Comparison of ENCODE assay signal across 20 cellular contexts in genomic region chr2:50879457-50879856, GRCh38.
DNase-seq lines count a peak whose midpoint lies in the region; ATAC-seq and TF ChIP-seq lines count a peak whose summit lies in the region.
"Had no signal": no experiment of that assay in that cellular context is flagged by ENCODE, and none has a peak within 500 bp of the region (broad histone marks: within the 10 kb centered on the region; RNA-seq: fewer than 3 reads in every experiment).

No MANE protein-coding gene starts in this region.

- H3K9ac ChIP-seq in OCI-LY3 (ENCODE audit: low read length) (no peak overlapping the region), neuronal stem cell (ENCODE audit: low read depth, low read length, poor library complexity) (no peak overlapping the region)

- H3K27ac ChIP-seq in OCI-LY3 (ENCODE audit: low read length) (no peak overlapping the region), neuronal stem cell (replicated peaks; ENCODE audit: low read length) (no peak overlapping the region)
- H3K27ac ChIP-seq in naive thymus-derived CD4-positive, alpha-beta T cell (ENCODE audit: low read depth, low read length), result no peak overlapping the region
- H3K27ac ChIP-seq: A549, HL-60 had no signal

- no peak overlapping the region for H2BK120ac ChIP-seq in neuronal stem cell (ENCODE audit: low read depth, low read length)

- no peak overlapping the region for H2BK15ac ChIP-seq in neuronal stem cell (ENCODE audit: low read length)

- ATAC-seq in GM18867 (IDR thresholded peaks at IDR 0.05; ENCODE audit: unreplicated experiment) (peak; percentile 67), HG03175 (IDR thresholded peaks at IDR 0.05; ENCODE audit: unreplicated experiment) (peak; percentile 54)
- ATAC-seq in naive thymus-derived CD4-positive, alpha-beta T cell, result no peak
- ATAC-seq in stimulated activated naive B cell treated with anti-CD40 and anti-IgM and Interleukin-4, amounts not matched to agents 10 μg/mL and 1 μg/mL and 100 μg/mL, for 72 hours (replicated peaks), result no peak
- ATAC-seq: A549 had no signal

- in situ Hi-C loops in KBM-7 (cut with MboI; ENCODE audit: low pct_unique_long_range_greater_than_20kb, low sequenced_read_pairs), result no loop called here

- H3K4me3 ChIP-seq in OCI-LY3 (ENCODE audit: low read length) (no peak overlapping the region), neuronal stem cell (ENCODE audit: low read length in 2 of 2) (no peak overlapping the region)
- H3K4me3 ChIP-seq in naive thymus-derived CD4-positive, alpha-beta T cell (ENCODE audit: low read length), result no peak overlapping the region
- H3K4me3 ChIP-seq: A549 had no signal

- H3K9me3 Mint-ChIP-seq in naive thymus-derived CD4-positive, alpha-beta T cell, result peaks cover 0 to 11% (median 0%) of the 10 kb centered on the region in 11 donors
- peaks cover 0 to 2% of the 10 kb centered on the region in 2 donors for H3K9me3 Mint-ChIP-seq in stimulated activated naive B cell treated with anti-CD40 and anti-IgM and Interleukin-4, amounts not matched to agents 10 μg/mL and 1 μg/mL and 100 μg/mL, for 72 hours
- H3K9me3 Mint-ChIP-seq: T-helper 1 cell treated with Interleukin-12 subunit alpha and Interleukin-12 subunit beta and Interleukin-4 antibody, amounts not matched to agents 30 μg/mL and 1 μg/mL, for 36 hours had no signal

- H3K18ac ChIP-seq in neuronal stem cell (ENCODE audit: low read length), result no peak overlapping the region

- H3K4me2 ChIP-seq in OCI-LY3 (ENCODE audit: low read length) (peak overlapping the region; percentile 29; the same call in 1 of the 2 replicates), neuronal stem cell (ENCODE audit: insufficient read depth, low read length, poor library complexity, severe bottlenecking) (no peak overlapping the region)
- H3K4me2 ChIP-seq: A549 had no signal

- CTCF ChIA-PET in naive thymus-derived CD4-positive, alpha-beta T cell (lab: Charles Lee), result interaction anchor here (0.5 kb wide), 1 partner anchor 16 kb away, joined by 4 read pairs; no protein-coding TSS in a partner anchor

- H3K14ac ChIP-seq in neuronal stem cell (ENCODE audit: low read length), result no peak overlapping the region

- H3K4ac ChIP-seq in neuronal stem cell (ENCODE audit: low read length), result no peak overlapping the region

- no peak overlapping the region for H2BK12ac ChIP-seq in neuronal stem cell (ENCODE audit: low read length)

- WGBS in neuronal stem cell (ENCODE audit: extremely low coverage in 2 of 2, insufficient read length in 2 of 2, insufficient replicate concordance in 1 of 2), 2 donors, result no CpG with 5 or more reads among the region's 3 CpGs

- no peaks in the 10 kb centered on the region for H3K27me3 Mint-ChIP-seq in naive thymus-derived CD4-positive, alpha-beta T cell
- no peaks in the 10 kb centered on the region for H3K27me3 Mint-ChIP-seq in stimulated activated naive B cell treated with anti-CD40 and anti-IgM and Interleukin-4, amounts not matched to agents 10 μg/mL and 1 μg/mL and 100 μg/mL, for 72 hours

- H2AK5ac ChIP-seq in neuronal stem cell (ENCODE audit: low read depth, low read length), result no peak overlapping the region

- no peak for TF ChIP-seq CTCF in OCI-LY3 (IDR thresholded peaks at IDR 0.05; ENCODE audit: low read depth, low read length)

- H2AFZ ChIP-seq in OCI-LY3 (ENCODE audit: low read depth, low read length), result no peak overlapping the region
- peak overlapping the region; percentile 12 for H2AFZ ChIP-seq in neuronal stem cell (ENCODE audit: low read length)

- no peak overlapping the region for H3K27ac Mint-ChIP-seq in naive thymus-derived CD4-positive, alpha-beta T cell
- no peak overlapping the region for H3K27ac Mint-ChIP-seq in stimulated activated naive B cell treated with anti-CD40 and anti-IgM and Interleukin-4, amounts not matched to agents 10 μg/mL and 1 μg/mL and 100 μg/mL, for 72 hours
- H3K27ac Mint-ChIP-seq: T-helper 1 cell treated with Interleukin-12 subunit alpha and Interleukin-12 subunit beta and Interleukin-4 antibody, amounts not matched to agents 30 μg/mL and 1 μg/mL, for 36 hours had no signal

- DNase-seq in neuronal stem cell (ENCODE audit: low spot score) (no peak), KBM-7 (no peak)
- no peak for DNase-seq in naive thymus-derived CD4-positive, alpha-beta T cell
- no peak for DNase-seq in stimulated activated naive B cell treated with anti-CD40 and anti-IgM and Interleukin-4, amounts not matched to agents 10 μg/mL and 1 μg/mL and 100 μg/mL, for 72 hours
- DNase-seq: BE2C, MV-4-11, NCI-H1694, NCI-H2081, NCI-H2171, NCI-H345, NCI-H524, NCI-H774, OCI-M1, Right ventricle myocardium superior had no signal

- no peaks in the 10 kb centered on the region for H3K4me1 Mint-ChIP-seq in naive thymus-derived CD4-positive, alpha-beta T cell
- H3K4me1 Mint-ChIP-seq in stimulated activated naive B cell treated with anti-CD40 and anti-IgM and Interleukin-4, amounts not matched to agents 10 μg/mL and 1 μg/mL and 100 μg/mL, for 72 hours, result no peaks in the 10 kb centered on the region

- H3K36me3 ChIP-seq in OCI-LY3 (replicated peaks; ENCODE audit: low read depth, low read length) (no peaks in the 10 kb centered on the region), neuronal stem cell (replicated peaks in 1 of 2; ENCODE audit: control insufficient read depth in 2 of 2, insufficient read depth in 2 of 2, low read length in 2 of 2) (no peaks in the 10 kb centered on the region)
- H3K36me3 ChIP-seq in naive thymus-derived CD4-positive, alpha-beta T cell (ENCODE audit: control insufficient read depth in 2 of 3, insufficient read depth in 3 of 3, low read length in 3 of 3), result no peaks in the 10 kb centered on the region
- H3K36me3 ChIP-seq: BE2C had no signal

- H4K91ac ChIP-seq in neuronal stem cell (ENCODE audit: low read depth, low read length, poor library complexity), result no peak overlapping the region

- no peak overlapping the region for H2BK5ac ChIP-seq in neuronal stem cell (ENCODE audit: low read length)

- H3K4me3 Mint-ChIP-seq in naive thymus-derived CD4-positive, alpha-beta T cell, result no peak overlapping the region
- no peak overlapping the region for H3K4me3 Mint-ChIP-seq in stimulated activated naive B cell treated with anti-CD40 and anti-IgM and Interleukin-4, amounts not matched to agents 10 μg/mL and 1 μg/mL and 100 μg/mL, for 72 hours
- H3K4me3 Mint-ChIP-seq: T-helper 1 cell treated with Interleukin-12 subunit alpha and Interleukin-12 subunit beta and Interleukin-4 antibody, amounts not matched to agents 30 μg/mL and 1 μg/mL, for 36 hours had no signal

- H4K8ac ChIP-seq in neuronal stem cell (ENCODE audit: low read depth, low read length), result no peak overlapping the region

- H3K79me1 ChIP-seq in neuronal stem cell (ENCODE audit: low read depth, low read length), result no peaks in the 10 kb centered on the region

- H3K9me3 ChIP-seq in OCI-LY3 (ENCODE audit: insufficient read depth, low read length) (no peaks in the 10 kb centered on the region), neuronal stem cell (replicated peaks in 1 of 2; ENCODE audit: control insufficient read depth in 2 of 2, insufficient read depth in 1 of 2, low read depth in 1 of 2, low read length in 2 of 2) (no peaks in the 10 kb centered on the region)
- H3K9me3 ChIP-seq in naive thymus-derived CD4-positive, alpha-beta T cell (ENCODE audit: control insufficient read depth in 2 of 3, low read length in 3 of 3), result no peaks in the 10 kb centered on the region
- H3K9me3 ChIP-seq: A549, BE2C had no signal

- H3K27me3 ChIP-seq in OCI-LY3 (ENCODE audit: low read depth, low read length) (no peaks in the 10 kb centered on the region), neuronal stem cell (ENCODE audit: control insufficient read depth in 3 of 3, insufficient read depth in 3 of 3, low read depth in 1 of 3, low read length in 3 of 3) (no peaks in the 10 kb centered on the region)
- H3K27me3 ChIP-seq in naive thymus-derived CD4-positive, alpha-beta T cell (ENCODE audit: control insufficient read depth in 2 of 2, insufficient read depth in 2 of 2, low read length in 2 of 2), result no peaks in the 10 kb centered on the region
- H3K27me3 ChIP-seq: BE2C had no signal

- H3K4me1 ChIP-seq in OCI-LY3 (ENCODE audit: low read length) (peaks cover 20% of the 10 kb centered on the region), neuronal stem cell (ENCODE audit: control insufficient read depth in 2 of 2, insufficient read depth in 1 of 2, low read depth in 1 of 2, low read length in 2 of 2) (peaks cover 0 to 6% of the 10 kb centered on the region in 2 donors)
- no peaks in the 10 kb centered on the region for H3K4me1 ChIP-seq in naive thymus-derived CD4-positive, alpha-beta T cell (ENCODE audit: control insufficient read depth in 2 of 2, insufficient read depth in 2 of 2, low read length in 2 of 2)
- H3K4me1 ChIP-seq: A549, BE2C had no signal

- H4K20me1 ChIP-seq in OCI-LY3 (ENCODE audit: insufficient read depth, low read length), result no peaks in the 10 kb centered on the region

- H3K79me2 ChIP-seq in OCI-LY3 (ENCODE audit: low read length), result no peaks in the 10 kb centered on the region

- POLR2A ChIA-PET in naive thymus-derived CD4-positive, alpha-beta T cell (lab: Charles Lee), result no interaction called here

- intact Hi-C loops in naive thymus-derived CD4-positive, alpha-beta T cell (cut with micrococcal nuclease), result no loop called here

- H3K36me3 Mint-ChIP-seq in naive thymus-derived CD4-positive, alpha-beta T cell, result no peaks in the 10 kb centered on the region
- H3K36me3 Mint-ChIP-seq in stimulated activated naive B cell treated with anti-CD40 and anti-IgM and Interleukin-4, amounts not matched to agents 10 μg/mL and 1 μg/mL and 100 μg/mL, for 72 hours, result no peaks in the 10 kb centered on the region

- no peak overlapping the region for H3K23ac ChIP-seq in neuronal stem cell (ENCODE audit: low read depth, low read length, poor library complexity)

Comparison
In these comparisons a context has a peak if more than half of its experiments do, and no peak if none do; other contexts are left out.
1. ATAC-seq: peak in GM18867 (single experiment) and HG03175 (single experiment); none in naive thymus-derived CD4-positive, alpha-beta T cell (single experiment) and stimulated activated naive B cell treated with anti-CD40 and anti-IgM and Interleukin-4, amounts not matched to agents 10 μg/mL and 1 μg/mL and 100 μg/mL, for 72 hours (0 of 2).